ENCODE assay signal across 8 cellular contexts in genomic region chr19:1875265-1875645, GRCh38. TPM values are rescaled to one million over a fixed set of nuclear protein-coding genes. Genes with fewer than 3 reads are reported as not detected.
DNase-seq lines count a peak whose midpoint lies in the region; ATAC-seq, FAIRE-seq and TF ChIP-seq lines count a peak whose summit lies in the region.
"Not testable (repeated sequence)": the region's sequence is repeated elsewhere in the genome, so short reads cannot be mapped to it uniquely, and the experiment has no call there.

No MANE protein-coding gene starts in this region.

- TF ChIP-seq CTCF in Caco-2 (IDR thresholded peaks at IDR 0.05; ENCODE audit: insufficient read depth in 1 of 2, low read depth in 1 of 2, low read length in 1 of 2, severe bottlenecking in 1 of 2, unreplicated experiment in 1 of 2); ascending aorta (IDR thresholded peaks at IDR 0.05); epithelial cell of proximal tubule (conservative IDR thresholded peaks at IDR 0.05; ENCODE audit: low read depth, low read length); liver (IDR thresholded peaks at IDR 0.05; ENCODE audit: low read depth, low read length, missing input control); pancreas (IDR thresholded peaks at IDR 0.05); tibial nerve (IDR thresholded peaks at IDR 0.05): not testable (repeated sequence)

- not testable (repeated sequence) for DNase-seq in Caco-2; ascending aorta (ENCODE audit: low spot score in 2 of 2); epithelial cell of proximal tubule (ENCODE audit: low read depth); pancreas; tibial nerve (ENCODE audit: low spot score in 2 of 2)

- CTCF ChIA-PET in Caco-2 (lab: Charles Lee): interaction anchor here (1.2 kb wide), 1 partner anchor 11 kb away, joined by 5 read pairs; no protein-coding TSS in a partner anchor

- H3K27ac ChIP-seq in HUES64 (ENCODE audit: low read depth, low read length): not testable (repeated sequence)
- H3K27ac ChIP-seq in ascending aorta: peak overlapping the region; percentile 93 to 98
- H3K27ac ChIP-seq in liver (ENCODE audit: low read depth in 1 of 2, low read length in 2 of 2): peak overlapping the region; percentile 84 to 95
- peak overlapping the region; percentile 88 to 95 (median 93) for H3K27ac ChIP-seq in pancreas
- peak overlapping the region; percentile 77 to 97 (median 94) for H3K27ac ChIP-seq in tibial nerve

- H3K4me1 ChIP-seq in Caco-2 (peaks cover 15% of the 10 kb centered on the region), HUES64 (ENCODE audit: insufficient read depth, low read length) (peaks cover 13% of the 10 kb centered on the region), ascending aorta (peaks cover 17 to 31% of the 10 kb centered on the region in 2 donors), liver (ENCODE audit: control insufficient read depth in 4 of 4, insufficient read depth in 4 of 4, low read length in 3 of 4) (peaks cover 34 to 56% (median 42%) of the 10 kb centered on the region in 4 donors), pancreas (peaks cover 19 to 31% (median 22%) of the 10 kb centered on the region in 3 donors), tibial nerve (peaks cover 5 to 67% (median 27%) of the 10 kb centered on the region in 4 donors)

- H3K36me3 ChIP-seq in Caco-2 (ENCODE audit: control insufficient read depth, insufficient read depth, low read length); HUES64 (ENCODE audit: insufficient read depth, low read length); ascending aorta; liver (ENCODE audit: control insufficient read depth in 4 of 4, insufficient read depth in 3 of 4, low read depth in 1 of 4, low read length in 3 of 4); pancreas: not testable (repeated sequence)
- H3K36me3 ChIP-seq in tibial nerve: peaks cover 0 to 38% (median 0%) of the 10 kb centered on the region in 3 donors

- POLR2A ChIA-PET in Caco-2 (lab: Charles Lee): interaction anchor here (0.6 to 0.9 kb wide), 3 partner anchors 10 to 73 kb away, joined by 3 to 12 read pairs (median 4); partner anchors contain the start of gene ABHD17A

- intact Hi-C loops in Caco-2 (cut with micrococcal nuclease; ENCODE audit: unreplicated experiment); pancreas (cut with DNase I): not testable (repeated sequence)
- intact Hi-C loops in ascending aorta (cut with DNase I): loop anchor here (1.0 kb wide), 1 partner anchor 11 kb away; no protein-coding TSS in a partner anchor

- peak overlapping the region; percentile 87 for H3K27ac Mint-ChIP-seq in Caco-2 (ENCODE audit: unreplicated experiment)
- H3K27ac Mint-ChIP-seq in T-helper 1 cell treated with Interleukin-12 subunit alpha and Interleukin-12 subunit beta and Interleukin-4 antibody, amounts not matched to agents 30 μg/mL and 1 μg/mL, for 36 hours: peak overlapping the region; percentile 97

- not testable (repeated sequence) for BruUV-seq in Caco-2 (replicated peaks; lab: Mats Ljungman, UMichigan)

- H3K9me3 Mint-ChIP-seq in Caco-2 (ENCODE audit: unreplicated experiment); T-helper 1 cell treated with Interleukin-12 subunit alpha and Interleukin-12 subunit beta and Interleukin-4 antibody, amounts not matched to agents 30 μg/mL and 1 μg/mL, for 36 hours: not testable (repeated sequence)

- H3K9ac ChIP-seq in HUES64 (ENCODE audit: low read depth, low read length) (peak overlapping the region; percentile 91), liver (ENCODE audit: low read depth in 1 of 2, low read length in 2 of 2) (peak overlapping the region; percentile 43 to 70)

- H3K9me3 ChIP-seq in Caco-2; HUES64 (ENCODE audit: insufficient read depth, low read depth, low read length); ascending aorta; liver (ENCODE audit: control insufficient read depth in 4 of 4, low read length in 3 of 4); pancreas; tibial nerve: not testable (repeated sequence)

- WGBS in HUES64: 2% methylated on average over 11 of the region's 11 CpGs
- under 1% methylated on average over 11 of the region's 11 CpGs for WGBS in liver
- WGBS in pancreas, 2 donors: 0 to 2% methylated on average over 11 of the region's 11 CpGs
- 2 to 6% methylated on average over 11 of the region's 11 CpGs for WGBS in tibial nerve, 2 donors

- TF ChIP-seq POLR2A in tibial nerve (IDR thresholded peaks at IDR 0.05): not testable (repeated sequence)

- FAIRE-seq in pancreas (lab: Jason Lieb, UNC): not testable (repeated sequence)

- H3K4me3 ChIP-seq in Caco-2 (ENCODE audit: low read depth, low read length): peak overlapping the region; percentile 100
- peak overlapping the region; percentile 93 for H3K4me3 ChIP-seq in HUES64 (ENCODE audit: low read length)
- H3K4me3 ChIP-seq in ascending aorta: peak overlapping the region; percentile 90 to 98
- H3K4me3 ChIP-seq in epithelial cell of proximal tubule (ENCODE audit: low read depth, low read length): peak overlapping the region; percentile 99
- peak overlapping the region; percentile 78 to 95 (median 88) for H3K4me3 ChIP-seq in liver (ENCODE audit: low read depth in 1 of 3, low read length in 3 of 3)
- H3K4me3 ChIP-seq in pancreas: peak overlapping the region; percentile 78 to 99 (median 97)
- H3K4me3 ChIP-seq in tibial nerve: peak overlapping the region; percentile 68 to 100 (median 99)

- peak; percentile 1 to 4 (median 1) for ATAC-seq in pancreas

- peaks cover 26% of the 10 kb centered on the region for H3K36me3 Mint-ChIP-seq in Caco-2 (ENCODE audit: insufficient read depth, unreplicated experiment)
- H3K36me3 Mint-ChIP-seq in T-helper 1 cell treated with Interleukin-12 subunit alpha and Interleukin-12 subunit beta and Interleukin-4 antibody, amounts not matched to agents 30 μg/mL and 1 μg/mL, for 36 hours (ENCODE audit: low read depth): peaks cover 20% of the 10 kb centered on the region

- not testable (repeated sequence) for TF ChIP-seq RAD21 in liver (IDR thresholded peaks at IDR 0.05)

- not testable (repeated sequence) for H3K27me3 ChIP-seq in Caco-2 (replicated peaks; ENCODE audit: control insufficient read depth, insufficient read depth, low read length); HUES64 (ENCODE audit: insufficient read depth, low read length); ascending aorta; liver (ENCODE audit: control insufficient read depth in 4 of 4, insufficient read depth in 4 of 4, low read length in 3 of 4); pancreas; tibial nerve

- H3K27me3 Mint-ChIP-seq in Caco-2 (ENCODE audit: insufficient read depth, unreplicated experiment); T-helper 1 cell treated with Interleukin-12 subunit alpha and Interleukin-12 subunit beta and Interleukin-4 antibody, amounts not matched to agents 30 μg/mL and 1 μg/mL, for 36 hours (ENCODE audit: low read depth): not testable (repeated sequence)

- not testable (repeated sequence) for H3K4me1 Mint-ChIP-seq in Caco-2 (ENCODE audit: low read depth, unreplicated experiment)
- H3K4me1 Mint-ChIP-seq in T-helper 1 cell treated with Interleukin-12 subunit alpha and Interleukin-12 subunit beta and Interleukin-4 antibody, amounts not matched to agents 30 μg/mL and 1 μg/mL, for 36 hours (ENCODE audit: low read depth): peaks cover 16% of the 10 kb centered on the region

- TF ChIP-seq EP300 in tibial nerve (IDR thresholded peaks at IDR 0.05): not testable (repeated sequence)

- H3K4me3 Mint-ChIP-seq in Caco-2 (ENCODE audit: unreplicated experiment): peak overlapping the region; percentile 91
- H3K4me3 Mint-ChIP-seq in T-helper 1 cell treated with Interleukin-12 subunit alpha and Interleukin-12 subunit beta and Interleukin-4 antibody, amounts not matched to agents 30 μg/mL and 1 μg/mL, for 36 hours: peak overlapping the region; percentile 99

RNA-seq across cellular contexts. Expression of gene ABHD17A, which starts 10.0 kb away (rescaled TPM):
- total RNA-seq in Caco-2 (2022): 47.7 and 51.8 TPM in 2 replicates
- polyA plus RNA-seq in HUES64 (2013, experiment 1 of 2): 31.8 TPM
- 31.0 TPM for polyA plus RNA-seq in HUES64 (2013, experiment 2 of 2)
- 278 TPM for total RNA-seq in ascending aorta
- total RNA-seq in epithelial cell of proximal tubule: 83.4 and 112 TPM in 2 replicates
- 10 to 100 TPM; 25.4 to 28.6 TPM for total RNA-seq in liver
- polyA plus RNA-seq in liver: 10 to 100 TPM in 1 of 2 donors, 1 to 10 TPM in 1; 8.1 to 30.2 TPM
- 10 to 100 TPM; 21.1 to 30.8 (median 24.4) TPM for total RNA-seq in pancreas
- polyA plus RNA-seq in pancreas: 10 to 100 TPM; 62.4 to 71.0 TPM
- total RNA-seq in tibial nerve: 100 to 1,000 TPM; 127 to 165 (median 132) TPM

RNA-seq across cellular contexts. Expression of gene KLF16, which starts 11.9 kb away (rescaled TPM):
- 26.5 and 26.8 TPM in 2 replicates for total RNA-seq in Caco-2 (2022)
- 23.7 TPM for polyA plus RNA-seq in HUES64 (2013, experiment 1 of 2)
- 24.2 TPM for polyA plus RNA-seq in HUES64 (2013, experiment 2 of 2)
- 15.2 TPM for total RNA-seq in ascending aorta
- 28.1 and 28.8 TPM in 2 replicates for total RNA-seq in epithelial cell of proximal tubule
- 1 to 10 TPM; 4.4 to 7.6 TPM for total RNA-seq in liver
- polyA plus RNA-seq in liver: 10 to 100 TPM in 1 of 2 donors, 1 to 10 TPM in 1; 1.2 to 14.8 TPM
- 10 to 100 TPM in 1 of 6 donors, 1 to 10 TPM in 5; 4.3 to 10.4 (median 7.9) TPM for total RNA-seq in pancreas
- 1 to 10 TPM; 5.1 to 8.2 TPM for polyA plus RNA-seq in pancreas
- 1 to 10 TPM; 4.6 to 8.4 (median 7.0) TPM for total RNA-seq in tibial nerve

RNA-seq across cellular contexts. Expression of gene REXO1, which starts 27.0 kb away (rescaled TPM):
- total RNA-seq in Caco-2 (2022) (43.0 and 46.6 TPM in 2 replicates), ascending aorta (45.1 TPM), epithelial cell of proximal tubule (14.5 and 18.4 TPM in 2 replicates), liver (10 to 100 TPM in 1 of 2 donors, 1 to 10 TPM in 1; 8.3 to 11.5 TPM), pancreas (10 to 100 TPM; 10.5 to 16.6 (median 15.1) TPM), tibial nerve (10 to 100 TPM; 17.9 to 87.3 (median 31.1) TPM)
- polyA plus RNA-seq in HUES64 (2013, experiment 1 of 2): 21.4 TPM
- 19.9 TPM for polyA plus RNA-seq in HUES64 (2013, experiment 2 of 2)
- polyA plus RNA-seq in liver (10 to 100 TPM in 1 of 2 donors, 1 to 10 TPM in 1; 2.0 to 10.0 TPM), pancreas (10 to 100 TPM; 29.5 to 42.2 TPM)

RNA-seq across cellular contexts. Expression of gene ADAT3, which starts 29.9 kb away (rescaled TPM):
- 12.6 and 14.0 TPM in 2 replicates for total RNA-seq in Caco-2 (2022)
- 4.1 TPM for polyA plus RNA-seq in HUES64 (2013, experiment 1 of 2)
- 4.1 TPM for polyA plus RNA-seq in HUES64 (2013, experiment 2 of 2)
- total RNA-seq in ascending aorta: 18.4 TPM
- 10.3 and 12.6 TPM in 2 replicates for total RNA-seq in epithelial cell of proximal tubule
- total RNA-seq in liver: 1 to 10 TPM; 1.3 to 3.3 TPM
- polyA plus RNA-seq in liver: 1 to 10 TPM; 1.4 to 2.8 TPM
- 1 to 10 TPM; 2.0 to 6.5 (median 4.5) TPM for total RNA-seq in pancreas
- 10 to 100 TPM in 1 of 2 donors, 1 to 10 TPM in 1; 5.2 to 10.1 TPM for polyA plus RNA-seq in pancreas
- total RNA-seq in tibial nerve: 1 to 10 TPM; 2.4 to 8.7 (median 4.8) TPM

RNA-seq across cellular contexts. Expression of gene SCAMP4, which starts 29.9 kb away (rescaled TPM):
- total RNA-seq in Caco-2 (2022): 78.3 and 84.1 TPM in 2 replicates
- 31.7 TPM for polyA plus RNA-seq in HUES64 (2013, experiment 1 of 2)
- polyA plus RNA-seq in HUES64 (2013, experiment 2 of 2): 32.5 TPM
- 322 TPM for total RNA-seq in ascending aorta
- total RNA-seq in epithelial cell of proximal tubule: 108 and 134 TPM in 2 replicates
- 10 to 100 TPM; 16.4 to 16.8 TPM for total RNA-seq in liver
- 10 to 100 TPM; 13.0 to 22.1 TPM for polyA plus RNA-seq in liver
- 10 to 100 TPM; 23.0 to 52.2 (median 30.7) TPM for total RNA-seq in pancreas
- polyA plus RNA-seq in pancreas: 10 to 100 TPM; 40.8 to 49.3 TPM
- total RNA-seq in tibial nerve: 10 to 100 TPM; 34.7 to 65.7 (median 56.2) TPM
